Comparison of ENCODE assay signal across 38 cellular contexts in genomic region chr17:49165143-49165542, GRCh38. TPM values are rescaled to one million over a fixed set of nuclear protein-coding genes. Genes with fewer than 3 reads are reported as not detected.
"Had no signal": no experiment of that assay in that cellular context is flagged by ENCODE, and none has a peak within 500 bp of the region (broad histone marks: within the 10 kb centered on the region; RNA-seq: fewer than 3 reads in every experiment).

No MANE protein-coding gene starts in this region.

- H3K4me3 ChIP-seq: MG63 had no signal

- DNase-seq: Karpas-422, Kasumi-1, MG63, MM.1S, MV-4-11, NCI-H1048, NCI-H1092, NCI-H1092 treated with DMSO at 0.1 percent for 48 hours, NCI-H1105, NCI-H1105 treated with DMSO at 0.1 percent for 48 hours, NCI-H1417, NCI-H1417 treated with DMSO at 0.1 percent for 48 hours, NCI-H1436, NCI-H1436 treated with DMSO at 0.1 percent for 48 hours, NCI-H146, NCI-H1694, NCI-H1694 treated with DMSO at 0.1 percent for 48 hours, NCI-H187, NCI-H187 treated with DMSO at 0.1 percent for 48 hours, NCI-H1930, NCI-H2029, NCI-H2029 treated with DMSO at 0.1 percent for 48 hours, NCI-H2081, NCI-H2081 treated with DMSO at 0.1 percent for 48 hours, NCI-H2107, NCI-H2171, NCI-H2171 treated with DMSO at 0.1 percent for 48 hours, NCI-H2227 treated with DMSO at 0.1 percent for 48 hours, NCI-H226, NCI-H345, NCI-H446, NCI-H446 treated with DMSO at 0.1 percent for 48 hours, NCI-H510A, NCI-H510A treated with DMSO at 0.1 percent for 48 hours had no signal

- H3K36me3 ChIP-seq: MG63 had no signal

RNA-seq across cellular contexts. Expression of gene B4GALNT2, which starts 32.6 kb away (rescaled TPM):
- total RNA-seq: LHCN-M2, M059J, NCI-H460 had no signal

RNA-seq across cellular contexts. Expression of gene GNGT2, which starts 45.2 kb away (rescaled TPM):
- total RNA-seq: LHCN-M2, MCF 10A, NCI-H460 had no signal

RNA-seq across cellular contexts. Expression of gene ABI3, which starts 45.4 kb away (rescaled TPM):
- total RNA-seq: LHCN-M2, MCF 10A, NCI-H460 had no signal
